Comparison of ENCODE assay signal across 34 cellular contexts in genomic region chr12:86770871-86771270, GRCh38.
"Had no signal": no experiment of that assay in that cellular context is flagged by ENCODE, and none has a peak within 500 bp of the region (broad histone marks: within the 10 kb centered on the region; RNA-seq: fewer than 3 reads in every experiment).

No MANE protein-coding gene starts in this region.

- H3K27ac ChIP-seq: KMS-11 had no signal

- DNase-seq: Karpas-422, Kasumi-1, KG1, MG63, MM.1S, MV-4-11, NCI-H1048, NCI-H1092, NCI-H1092 treated with DMSO at 0.1 percent for 48 hours, NCI-H1105, NCI-H1105 treated with DMSO at 0.1 percent for 48 hours, NCI-H1417, NCI-H1417 treated with DMSO at 0.1 percent for 48 hours, NCI-H1436, NCI-H1436 treated with DMSO at 0.1 percent for 48 hours, NCI-H146, NCI-H1694, NCI-H1694 treated with DMSO at 0.1 percent for 48 hours, NCI-H187, NCI-H187 treated with DMSO at 0.1 percent for 48 hours, NCI-H1930, NCI-H2029, NCI-H2029 treated with DMSO at 0.1 percent for 48 hours, NCI-H2081, NCI-H2081 treated with DMSO at 0.1 percent for 48 hours, NCI-H2107, NCI-H2171, NCI-H2171 treated with DMSO at 0.1 percent for 48 hours, NCI-H2227 treated with DMSO at 0.1 percent for 48 hours, NCI-H226, NCI-H345, NCI-H446, NCI-H446 treated with DMSO at 0.1 percent for 48 hours had no signal

- H3K36me3 ChIP-seq: MG63 had no signal

- H3K27me3 ChIP-seq: MG63 had no signal

- H3K9me3 ChIP-seq: MG63 had no signal

- H3K4me3 ChIP-seq: MG63 had no signal
